ENCODE assay signal across 16 cellular contexts in the genomic region with DNA sequence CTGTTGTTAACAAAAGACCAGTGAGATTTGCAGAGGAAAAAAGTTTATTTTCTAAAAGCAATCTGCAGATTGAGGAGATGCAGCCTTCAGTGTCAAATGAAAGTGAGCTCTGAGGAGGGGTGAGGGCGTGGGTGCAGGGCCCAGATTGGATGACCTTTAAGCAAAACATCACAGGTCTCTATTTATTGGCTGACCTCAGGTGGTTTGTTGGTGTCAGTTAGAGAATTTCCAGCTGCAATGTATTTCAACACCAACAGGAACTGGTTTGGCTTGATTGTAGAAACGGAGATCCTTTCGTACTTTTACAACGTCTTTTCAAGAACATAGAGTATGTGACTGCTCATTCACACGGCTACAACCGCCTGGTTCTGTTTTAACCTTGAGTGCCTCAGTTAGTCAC.
A peak's percentile ranks its signal among the peaks of the same experiment; 100 is the strongest.
DNase-seq lines count a peak whose midpoint lies in the region; ATAC-seq and TF ChIP-seq lines count a peak whose summit lies in the region.
"Had no signal": no experiment of that assay in that cellular context is flagged by ENCODE, and none has a peak within 500 bp of the region (broad histone marks: within the 10 kb centered on the region; RNA-seq: fewer than 3 reads in every experiment).

No MANE protein-coding gene starts in this region.

- no peaks in the 10 kb centered on the region for H3K4me1 Mint-ChIP-seq in activated CD8-positive, alpha-beta T cell treated with anti-CD3 and anti-CD28 coated beads, Interleukin-2, amount 10 ng/mL, durations not matched to agents 7 days and 5 days (ENCODE audit: low read depth)
- H3K4me1 Mint-ChIP-seq: activated T-helper 17 cell treated with anti-CD3 and anti-CD28 coated beads, Interleukin-2, amount 50 U/mL, for 72 hours; naive thymus-derived CD8-positive, alpha-beta T cell had no signal

- H3K9me3 Mint-ChIP-seq in activated CD8-positive, alpha-beta T cell treated with anti-CD3 and anti-CD28 coated beads, Interleukin-2, amount 10 ng/mL, durations not matched to agents 7 days and 5 days (ENCODE audit: insufficient read depth), result peaks cover 3% of the 10 kb centered on the region
- H3K9me3 Mint-ChIP-seq: activated T-helper 17 cell treated with anti-CD3 and anti-CD28 coated beads, Interleukin-2, amount 50 U/mL, for 72 hours had no signal

- DNase-seq in GM10266 (ENCODE audit: extremely low spot score) (peak; percentile 6), choroid plexus epithelial cell (ENCODE audit: low read depth) (peak; percentile 10), GM19238 (ENCODE audit: insufficient read length, low spot score) (no peak), NCI-H2029 treated with DMSO at 0.1 percent for 48 hours (lab: John Stamatoyannopoulos, UW) (no peak), hypothalamus (lab: John Stamatoyannopoulos, UW) (no peak)
- DNase-seq in activated CD8-positive, alpha-beta T cell treated with anti-CD3 and anti-CD28 coated beads, Interleukin-2, amount 10 ng/mL, durations not matched to agents 7 days and 5 days, result no peak
- DNase-seq: activated CD4-positive, alpha-beta T cell treated with anti-CD3 and anti-CD28 coated beads, Interleukin-2, amount 50 U/mL, for 4 hours; effector memory CD4-positive, alpha-beta T cell; left cardiac atrium; naive thymus-derived CD8-positive, alpha-beta T cell; Peyer's patch had no signal

- CTCF ChIA-PET in activated CD8-positive, alpha-beta T cell treated with anti-CD3 and anti-CD28 coated beads, Interleukin-2, amount 10 ng/mL, durations not matched to agents 7 days and 5 days (lab: Charles Lee), result no interaction called here

- H3K27me3 Mint-ChIP-seq in activated CD8-positive, alpha-beta T cell treated with anti-CD3 and anti-CD28 coated beads, Interleukin-2, amount 10 ng/mL, durations not matched to agents 7 days and 5 days (ENCODE audit: low read depth), result no peaks in the 10 kb centered on the region
- H3K27me3 Mint-ChIP-seq: activated T-helper 17 cell treated with anti-CD3 and anti-CD28 coated beads, Interleukin-2, amount 50 U/mL, for 72 hours; naive thymus-derived CD8-positive, alpha-beta T cell had no signal

- TF ChIP-seq CTCF in GM10266 (IDR thresholded peaks at IDR 0.05; ENCODE audit: control insufficient read depth, insufficient read depth, low read depth, missing control alignments) (no peak), choroid plexus epithelial cell (conservative IDR thresholded peaks at IDR 0.05; ENCODE audit: low read depth, low read length) (no peak)

- ATAC-seq in GM19463 (IDR thresholded peaks at IDR 0.05; ENCODE audit: unreplicated experiment) (peak; percentile 86), HG03520 (IDR thresholded peaks at IDR 0.05; ENCODE audit: unreplicated experiment) (peak; percentile 74)
- ATAC-seq in activated CD8-positive, alpha-beta T cell treated with anti-CD3 and anti-CD28 coated beads, Interleukin-2, amount 10 ng/mL, durations not matched to agents 7 days and 5 days, result no peak
- ATAC-seq: activated T-helper 17 cell treated with anti-CD3 and anti-CD28 coated beads, Interleukin-2, amount 50 U/mL, for 72 hours; left cardiac atrium; naive thymus-derived CD8-positive, alpha-beta T cell; sciatic nerve had no signal

- POLR2A ChIA-PET in activated CD8-positive, alpha-beta T cell treated with anti-CD3 and anti-CD28 coated beads, Interleukin-2, amount 10 ng/mL, durations not matched to agents 7 days and 5 days (lab: Charles Lee), result no interaction called here

- H3K4me3 ChIP-seq in choroid plexus epithelial cell (ENCODE audit: low read depth, low read length), result no peak overlapping the region
- H3K4me3 ChIP-seq: Peyer's patch had no signal

- H3K27ac Mint-ChIP-seq in activated CD8-positive, alpha-beta T cell treated with anti-CD3 and anti-CD28 coated beads, Interleukin-2, amount 10 ng/mL, durations not matched to agents 7 days and 5 days, result no peak overlapping the region
- H3K27ac Mint-ChIP-seq: activated T-helper 17 cell treated with anti-CD3 and anti-CD28 coated beads, Interleukin-2, amount 50 U/mL, for 72 hours; naive thymus-derived CD8-positive, alpha-beta T cell; T-helper 2 cell treated with Interferon-gamma antibody and Interleukin-4, amounts not matched to agents 5 μg/mL and 100 μg/mL, for 36 hours had no signal

- H3K4me3 Mint-ChIP-seq in activated CD8-positive, alpha-beta T cell treated with anti-CD3 and anti-CD28 coated beads, Interleukin-2, amount 10 ng/mL, durations not matched to agents 7 days and 5 days, result no peak overlapping the region
- H3K4me3 Mint-ChIP-seq: activated T-helper 17 cell treated with anti-CD3 and anti-CD28 coated beads, Interleukin-2, amount 50 U/mL, for 72 hours; naive thymus-derived CD8-positive, alpha-beta T cell; T-helper 2 cell treated with Interferon-gamma antibody and Interleukin-4, amounts not matched to agents 5 μg/mL and 100 μg/mL, for 36 hours had no signal

- H3K36me3 Mint-ChIP-seq in activated CD8-positive, alpha-beta T cell treated with anti-CD3 and anti-CD28 coated beads, Interleukin-2, amount 10 ng/mL, durations not matched to agents 7 days and 5 days (ENCODE audit: low read depth), result no peaks in the 10 kb centered on the region
- H3K36me3 Mint-ChIP-seq: naive thymus-derived CD8-positive, alpha-beta T cell had no signal

Comparison
In these comparisons a context has a peak if more than half of its experiments do, and no peak if none do; other contexts are left out.
1. DNase-seq: peak in GM10266 (single experiment) and choroid plexus epithelial cell (single experiment); none in GM19238 (single experiment), activated CD8-positive, alpha-beta T cell treated with anti-CD3 and anti-CD28 coated beads, Interleukin-2, amount 10 ng/mL, durations not matched to agents 7 days and 5 days (single experiment), NCI-H2029 treated with DMSO at 0.1 percent for 48 hours (single experiment) and hypothalamus (0 of 51).